1 cellular context compared by ENCODE assay signal in genomic region chr19:17753976-17754375, GRCh38.
TF ChIP-seq lines count a peak whose summit lies in the region.

No MANE protein-coding gene starts in this region.

TF ChIP-seq in GM23338, 12 proteins besides CTCF, POLR2A, EP300 and RAD21 (continued from another document):
- TF ChIP-seq, protein P1, sequence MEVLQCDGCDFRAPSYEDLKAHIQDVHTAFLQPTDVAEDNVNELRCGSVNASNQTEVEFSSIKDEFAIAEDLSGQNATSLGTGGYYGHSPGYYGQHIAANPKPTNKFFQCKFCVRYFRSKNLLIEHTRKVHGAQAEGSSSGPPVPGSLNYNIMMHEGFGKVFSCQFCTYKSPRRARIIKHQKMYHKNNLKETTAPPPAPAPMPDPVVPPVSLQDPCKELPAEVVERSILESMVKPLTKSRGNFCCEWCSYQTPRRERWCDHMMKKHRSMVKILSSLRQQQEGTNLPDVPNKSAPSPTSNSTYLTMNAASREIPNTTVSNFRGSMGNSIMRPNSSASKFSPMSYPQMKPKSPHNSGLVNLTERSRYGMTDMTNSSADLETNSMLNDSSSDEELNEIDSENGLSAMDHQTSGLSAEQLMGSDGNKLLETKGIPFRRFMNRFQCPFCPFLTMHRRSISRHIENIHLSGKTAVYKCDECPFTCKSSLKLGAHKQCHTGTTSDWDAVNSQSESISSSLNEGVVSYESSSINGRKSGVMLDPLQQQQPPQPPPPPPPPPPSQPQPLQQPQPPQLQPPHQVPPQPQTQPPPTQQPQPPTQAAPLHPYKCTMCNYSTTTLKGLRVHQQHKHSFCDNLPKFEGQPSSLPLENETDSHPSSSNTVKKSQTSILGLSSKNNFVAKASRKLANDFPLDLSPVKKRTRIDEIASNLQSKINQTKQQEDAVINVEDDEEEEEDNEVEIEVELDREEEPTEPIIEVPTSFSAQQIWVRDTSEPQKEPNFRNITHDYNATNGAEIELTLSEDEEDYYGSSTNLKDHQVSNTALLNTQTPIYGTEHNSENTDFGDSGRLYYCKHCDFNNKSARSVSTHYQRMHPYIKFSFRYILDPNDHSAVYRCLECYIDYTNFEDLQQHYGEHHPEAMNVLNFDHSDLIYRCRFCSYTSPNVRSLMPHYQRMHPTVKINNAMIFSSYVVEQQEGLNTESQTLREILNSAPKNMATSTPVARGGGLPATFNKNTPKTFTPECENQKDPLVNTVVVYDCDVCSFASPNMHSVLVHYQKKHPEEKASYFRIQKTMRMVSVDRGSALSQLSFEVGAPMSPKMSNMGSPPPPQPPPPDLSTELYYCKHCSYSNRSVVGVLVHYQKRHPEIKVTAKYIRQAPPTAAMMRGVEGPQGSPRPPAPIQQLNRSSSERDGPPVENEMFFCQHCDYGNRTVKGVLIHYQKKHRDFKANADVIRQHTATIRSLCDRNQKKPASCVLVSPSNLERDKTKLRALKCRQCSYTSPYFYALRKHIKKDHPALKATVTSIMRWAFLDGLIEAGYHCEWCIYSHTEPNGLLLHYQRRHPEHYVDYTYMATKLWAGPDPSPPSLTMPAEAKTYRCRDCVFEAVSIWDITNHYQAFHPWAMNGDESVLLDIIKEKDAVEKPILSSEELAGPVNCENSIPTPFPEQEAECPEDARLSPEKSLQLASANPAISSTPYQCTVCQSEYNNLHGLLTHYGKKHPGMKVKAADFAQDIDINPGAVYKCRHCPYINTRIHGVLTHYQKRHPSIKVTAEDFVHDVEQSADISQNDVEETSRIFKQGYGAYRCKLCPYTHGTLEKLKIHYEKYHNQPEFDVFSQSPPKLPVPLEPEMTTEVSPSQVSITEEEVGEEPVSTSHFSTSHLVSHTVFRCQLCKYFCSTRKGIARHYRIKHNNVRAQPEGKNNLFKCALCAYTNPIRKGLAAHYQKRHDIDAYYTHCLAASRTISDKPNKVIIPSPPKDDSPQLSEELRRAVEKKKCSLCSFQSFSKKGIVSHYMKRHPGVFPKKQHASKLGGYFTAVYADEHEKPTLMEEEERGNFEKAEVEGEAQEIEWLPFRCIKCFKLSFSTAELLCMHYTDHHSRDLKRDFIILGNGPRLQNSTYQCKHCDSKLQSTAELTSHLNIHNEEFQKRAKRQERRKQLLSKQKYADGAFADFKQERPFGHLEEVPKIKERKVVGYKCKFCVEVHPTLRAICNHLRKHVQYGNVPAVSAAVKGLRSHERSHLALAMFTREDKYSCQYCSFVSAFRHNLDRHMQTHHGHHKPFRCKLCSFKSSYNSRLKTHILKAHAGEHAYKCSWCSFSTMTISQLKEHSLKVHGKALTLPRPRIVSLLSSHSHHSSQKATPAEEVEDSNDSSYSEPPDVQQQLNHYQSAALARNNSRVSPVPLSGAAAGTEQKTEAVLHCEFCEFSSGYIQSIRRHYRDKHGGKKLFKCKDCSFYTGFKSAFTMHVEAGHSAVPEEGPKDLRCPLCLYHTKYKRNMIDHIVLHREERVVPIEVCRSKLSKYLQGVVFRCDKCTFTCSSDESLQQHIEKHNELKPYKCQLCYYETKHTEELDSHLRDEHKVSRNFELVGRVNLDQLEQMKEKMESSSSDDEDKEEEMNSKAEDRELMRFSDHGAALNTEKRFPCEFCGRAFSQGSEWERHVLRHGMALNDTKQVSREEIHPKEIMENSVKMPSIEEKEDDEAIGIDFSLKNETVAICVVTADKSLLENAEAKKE (CRISPR knock-in tag; IDR thresholded peaks at IDR 0.05), result no peak
- TF ChIP-seq, protein P2, sequence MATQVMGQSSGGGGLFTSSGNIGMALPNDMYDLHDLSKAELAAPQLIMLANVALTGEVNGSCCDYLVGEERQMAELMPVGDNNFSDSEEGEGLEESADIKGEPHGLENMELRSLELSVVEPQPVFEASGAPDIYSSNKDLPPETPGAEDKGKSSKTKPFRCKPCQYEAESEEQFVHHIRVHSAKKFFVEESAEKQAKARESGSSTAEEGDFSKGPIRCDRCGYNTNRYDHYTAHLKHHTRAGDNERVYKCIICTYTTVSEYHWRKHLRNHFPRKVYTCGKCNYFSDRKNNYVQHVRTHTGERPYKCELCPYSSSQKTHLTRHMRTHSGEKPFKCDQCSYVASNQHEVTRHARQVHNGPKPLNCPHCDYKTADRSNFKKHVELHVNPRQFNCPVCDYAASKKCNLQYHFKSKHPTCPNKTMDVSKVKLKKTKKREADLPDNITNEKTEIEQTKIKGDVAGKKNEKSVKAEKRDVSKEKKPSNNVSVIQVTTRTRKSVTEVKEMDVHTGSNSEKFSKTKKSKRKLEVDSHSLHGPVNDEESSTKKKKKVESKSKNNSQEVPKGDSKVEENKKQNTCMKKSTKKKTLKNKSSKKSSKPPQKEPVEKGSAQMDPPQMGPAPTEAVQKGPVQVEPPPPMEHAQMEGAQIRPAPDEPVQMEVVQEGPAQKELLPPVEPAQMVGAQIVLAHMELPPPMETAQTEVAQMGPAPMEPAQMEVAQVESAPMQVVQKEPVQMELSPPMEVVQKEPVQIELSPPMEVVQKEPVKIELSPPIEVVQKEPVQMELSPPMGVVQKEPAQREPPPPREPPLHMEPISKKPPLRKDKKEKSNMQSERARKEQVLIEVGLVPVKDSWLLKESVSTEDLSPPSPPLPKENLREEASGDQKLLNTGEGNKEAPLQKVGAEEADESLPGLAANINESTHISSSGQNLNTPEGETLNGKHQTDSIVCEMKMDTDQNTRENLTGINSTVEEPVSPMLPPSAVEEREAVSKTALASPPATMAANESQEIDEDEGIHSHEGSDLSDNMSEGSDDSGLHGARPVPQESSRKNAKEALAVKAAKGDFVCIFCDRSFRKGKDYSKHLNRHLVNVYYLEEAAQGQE (IDR thresholded peaks at IDR 0.05; ENCODE audit: unreplicated experiment), result no peak
- no peak for TF ChIP-seq STAT1 (IDR thresholded peaks at IDR 0.05; ENCODE audit: unreplicated experiment)
- TF ChIP-seq CREB1 (CRISPR knock-in tag; IDR thresholded peaks at IDR 0.05; ENCODE audit: low read depth), result no peak
- no peak for TF ChIP-seq EZH2 (IDR thresholded peaks at IDR 0.05; ENCODE audit: low read depth, unreplicated experiment)
